In genomic region chr6:168514216-168514615, GRCh38 we compare ENCODE assay signal across 20 cellular contexts.
A peak's percentile ranks its signal among the peaks of the same experiment; 100 is the strongest.
DNase-seq lines count a peak whose midpoint lies in the region; FAIRE-seq and TF ChIP-seq lines count a peak whose summit lies in the region.
"Had no signal": no experiment of that assay in that cellular context is flagged by ENCODE, and none has a peak within 500 bp of the region (broad histone marks: within the 10 kb centered on the region; RNA-seq: fewer than 3 reads in every experiment).

No MANE protein-coding gene starts in this region.

- H3K27ac ChIP-seq in cardiac muscle cell (no peak overlapping the region), neuronal stem cell (replicated peaks; ENCODE audit: low read length) (no peak overlapping the region)
- H3K27ac ChIP-seq: HL-60, suprapubic skin, WERI-Rb-1 had no signal

- H3K79me1 ChIP-seq in neuronal stem cell (ENCODE audit: low read depth, low read length) = no peaks in the 10 kb centered on the region

- no peaks in the 10 kb centered on the region for H3K36me3 ChIP-seq in cardiac muscle cell
- H3K36me3 ChIP-seq in neuronal stem cell (replicated peaks in 1 of 2; ENCODE audit: control insufficient read depth in 2 of 2, insufficient read depth in 2 of 2, low read length in 2 of 2) = peaks cover 0 to 3% of the 10 kb centered on the region in 2 donors
- H3K36me3 ChIP-seq: suprapubic skin, WERI-Rb-1 had no signal

- H3K9me3 ChIP-seq in cardiac muscle cell (ENCODE audit: low read depth) (no peaks in the 10 kb centered on the region), neuronal stem cell (replicated peaks in 1 of 2; ENCODE audit: control insufficient read depth in 2 of 2, insufficient read depth in 1 of 2, low read depth in 1 of 2, low read length in 2 of 2) (peaks cover 0 to 5% of the 10 kb centered on the region in 2 donors)
- H3K9me3 ChIP-seq: suprapubic skin had no signal

- H3K4me1 ChIP-seq in cardiac muscle cell (ENCODE audit: low read depth) = no peaks in the 10 kb centered on the region
- H3K4me1 ChIP-seq in neuronal stem cell (ENCODE audit: control insufficient read depth in 2 of 2, insufficient read depth in 1 of 2, low read depth in 1 of 2, low read length in 2 of 2) = peaks cover 0 to 2% of the 10 kb centered on the region in 2 donors
- H3K4me1 ChIP-seq: suprapubic skin had no signal

- H2BK120ac ChIP-seq in neuronal stem cell (ENCODE audit: low read depth, low read length) = no peak overlapping the region

- no peak overlapping the region for H3K9ac ChIP-seq in neuronal stem cell (ENCODE audit: low read depth, low read length, poor library complexity)

- H3K23ac ChIP-seq in neuronal stem cell (ENCODE audit: low read depth, low read length, poor library complexity) = no peak overlapping the region

- no peak overlapping the region for H3K4me2 ChIP-seq in neuronal stem cell (ENCODE audit: insufficient read depth, low read length, poor library complexity, severe bottlenecking)
- H3K4me2 ChIP-seq: GM23338, smooth muscle cell had no signal

- no CpG with 5 or more reads among the region's 10 CpGs for WGBS in neuronal stem cell (ENCODE audit: extremely low coverage in 2 of 2, insufficient read length in 2 of 2, insufficient replicate concordance in 1 of 2), 2 donors

- no peak for FAIRE-seq in urothelium cell line (lab: Jason Lieb, UNC)
- FAIRE-seq: bronchial epithelial cell had no signal

- H2BK12ac ChIP-seq in neuronal stem cell (ENCODE audit: low read length) = no peak overlapping the region

- H3K14ac ChIP-seq in neuronal stem cell (ENCODE audit: low read length) = peak overlapping the region; percentile 23

- H3K4me3 ChIP-seq in cardiac muscle cell = no peak overlapping the region
- no peak overlapping the region for H3K4me3 ChIP-seq in neuronal stem cell (ENCODE audit: low read length in 2 of 2)
- H3K4me3 ChIP-seq: GM23338, smooth muscle cell, suprapubic skin had no signal

- H3K18ac ChIP-seq in neuronal stem cell (ENCODE audit: low read length) = no peak overlapping the region

- H2AFZ ChIP-seq in neuronal stem cell (ENCODE audit: low read length) = no peak overlapping the region
- H2AFZ ChIP-seq: GM23338 had no signal

- no peak for TF ChIP-seq CTCF in cardiac muscle cell (IDR thresholded peaks at IDR 0.05; ENCODE audit: low read depth, low read length)
- no peak for TF ChIP-seq CTCF in GM13976 (IDR thresholded peaks at IDR 0.05; ENCODE audit: borderline replicate concordance, control extremely low read depth, extremely low read depth, insufficient read depth, missing control alignments)

- H3K4ac ChIP-seq in neuronal stem cell (ENCODE audit: low read length) = no peak overlapping the region

- in situ Hi-C loops in GM13976 (cut with MboI; ENCODE audit: low sequenced_read_pairs, unreplicated experiment) = no loop called here

- DNase-seq in SHP77 (lab: John Stamatoyannopoulos, UW) = peak; percentile 18 to 41
- no peak for DNase-seq in SHP77 treated with DMSO at 0.1 percent for 48 hours (lab: John Stamatoyannopoulos, UW)
- peak; percentile 23 to 85 for DNase-seq in cardiac muscle cell (ENCODE audit: low read depth in 1 of 2, low spot score in 1 of 2)
- DNase-seq in neuronal stem cell (ENCODE audit: low spot score) = no peak
- peak; percentile 18 for DNase-seq in urothelium cell line (ENCODE audit: low spot score)
- no peak for DNase-seq in activated T-cell treated with anti-CD3 and anti-CD28 coated beads, Interleukin-2, amount 50 U/mL, for 1 hour
- DNase-seq in GM13976 (ENCODE audit: low spot score) = no peak
- no peak for DNase-seq in SKM-1 treated with dmso at 0.1 percent for 144 hours (lab: John Stamatoyannopoulos, UW; ENCODE audit: unreplicated experiment)
- DNase-seq: activated naive CD4-positive, alpha-beta T cell treated with Interleukin-2 at 50 U/mL for 16 hours; DMS 273 treated with DMSO at 0.1 percent for 48 hours; glutamatergic neuron; NCI-H2171 treated with DMSO at 0.1 percent for 48 hours; nephron progenitor cell; SW 1271; WERI-Rb-1 had no signal

- H4K91ac ChIP-seq in neuronal stem cell (ENCODE audit: low read depth, low read length, poor library complexity) = no peak overlapping the region

- no peak overlapping the region for H4K8ac ChIP-seq in neuronal stem cell (ENCODE audit: low read depth, low read length)

- no peak overlapping the region for H2AK5ac ChIP-seq in neuronal stem cell (ENCODE audit: low read depth, low read length)

- no peak overlapping the region for H2BK5ac ChIP-seq in neuronal stem cell (ENCODE audit: low read length)

- H3K27me3 ChIP-seq in cardiac muscle cell (no peaks in the 10 kb centered on the region), neuronal stem cell (ENCODE audit: control insufficient read depth in 3 of 3, insufficient read depth in 3 of 3, low read depth in 1 of 3, low read length in 3 of 3) (no peaks in the 10 kb centered on the region)
- H3K27me3 ChIP-seq: suprapubic skin had no signal

- no peak overlapping the region for H2BK15ac ChIP-seq in neuronal stem cell (ENCODE audit: low read length)

Comparison
In these comparisons a context has a peak if more than half of its experiments do, and no peak if none do; other contexts are left out.
1. DNase-seq: peak in SHP77 (2 of 2), cardiac muscle cell (2 of 2) and urothelium cell line (single experiment); none in SHP77 treated with DMSO at 0.1 percent for 48 hours (single experiment), neuronal stem cell (single experiment), activated T-cell treated with anti-CD3 and anti-CD28 coated beads, Interleukin-2, amount 50 U/mL, for 1 hour (single experiment), GM13976 (single experiment) and SKM-1 treated with dmso at 0.1 percent for 144 hours (single experiment).